Comparison of ENCODE assay signal across 20 cellular contexts in genomic region chr7:113268757-113269156, GRCh38.
"Had no signal": no experiment of that assay in that cellular context is flagged by ENCODE, and none has a peak within 500 bp of the region (broad histone marks: within the 10 kb centered on the region; RNA-seq: fewer than 3 reads in every experiment).

No MANE protein-coding gene starts in this region.

- H3K4me1 ChIP-seq: prostate gland, spleen, upper lobe of left lung had no signal

- DNase-seq: activated CD4-positive, alpha-beta T cell treated with anti-CD3 and anti-CD28 coated beads, Interleukin-2, amount 10 ng/mL, durations not matched to agents 24 days and 14 days; activated CD8-positive, alpha-beta T cell treated with anti-CD3 and anti-CD28 coated beads, Interleukin-2, amount 10 ng/mL, durations not matched to agents 7 days and 5 days; activated gamma-delta T cell; activated naive CD4-positive, alpha-beta T cell treated with anti-CD3 and anti-CD28 coated beads, Interleukin-2, amount 50 U/mL, for 16 hours; activated naive CD8-positive, alpha-beta T cell treated with anti-CD3 and anti-CD28 coated beads, Interleukin-2, amount 50 U/mL, for 24 hours; effector CD4-positive, alpha-beta T cell; foreskin melanocyte; immature natural killer cell; kidney glomerular epithelial cell; ovary; spleen; stimulated activated CD4-positive, alpha-beta T cell treated with anti-CD3 and anti-CD28 coated beads, Interleukin-4, amount 100 ng/mL, for 1 hour; stimulated activated naive CD4-positive, alpha-beta T cell; T-cell; upper lobe of left lung had no signal

- H3K27ac ChIP-seq: cardiac muscle cell, hepatocyte, ovary, prostate gland, spleen, upper lobe of left lung had no signal

- H3K79me2 ChIP-seq: hepatocyte had no signal

- H3K4me2 ChIP-seq: hepatocyte had no signal

- H3K4me3 ChIP-seq: cardiac muscle cell, hepatocyte, ovary, prostate gland, spleen, upper lobe of left lung had no signal

- H3K9me3 ChIP-seq: ovary, prostate gland had no signal

- H3K36me3 ChIP-seq: cardiac muscle cell, ovary, prostate gland, spleen, upper lobe of left lung had no signal

- H3K27me3 ChIP-seq: cardiac muscle cell, hepatocyte, ovary, spleen, upper lobe of left lung had no signal

- H2AFZ ChIP-seq: hepatocyte had no signal

- ATAC-seq: activated CD8-positive, alpha-beta T cell treated with anti-CD3 and anti-CD28 coated beads, Interleukin-2, amount 10 ng/mL, durations not matched to agents 7 days and 5 days; activated naive CD8-positive, alpha-beta T cell treated with anti-CD3 and anti-CD28 coated beads, Interleukin-2, amount 50 U/mL, for 24 hours; natural killer cell treated with Interleukin-12 subunit alpha and Interleukin-12 subunit beta and Interleukin-15 and Interleukin-18, amount 100 ng/mL, for 72 hours; T-cell had no signal

- FAIRE-seq: TTC549 had no signal
